1 cellular context compared by ENCODE assay signal in the genomic region with DNA sequence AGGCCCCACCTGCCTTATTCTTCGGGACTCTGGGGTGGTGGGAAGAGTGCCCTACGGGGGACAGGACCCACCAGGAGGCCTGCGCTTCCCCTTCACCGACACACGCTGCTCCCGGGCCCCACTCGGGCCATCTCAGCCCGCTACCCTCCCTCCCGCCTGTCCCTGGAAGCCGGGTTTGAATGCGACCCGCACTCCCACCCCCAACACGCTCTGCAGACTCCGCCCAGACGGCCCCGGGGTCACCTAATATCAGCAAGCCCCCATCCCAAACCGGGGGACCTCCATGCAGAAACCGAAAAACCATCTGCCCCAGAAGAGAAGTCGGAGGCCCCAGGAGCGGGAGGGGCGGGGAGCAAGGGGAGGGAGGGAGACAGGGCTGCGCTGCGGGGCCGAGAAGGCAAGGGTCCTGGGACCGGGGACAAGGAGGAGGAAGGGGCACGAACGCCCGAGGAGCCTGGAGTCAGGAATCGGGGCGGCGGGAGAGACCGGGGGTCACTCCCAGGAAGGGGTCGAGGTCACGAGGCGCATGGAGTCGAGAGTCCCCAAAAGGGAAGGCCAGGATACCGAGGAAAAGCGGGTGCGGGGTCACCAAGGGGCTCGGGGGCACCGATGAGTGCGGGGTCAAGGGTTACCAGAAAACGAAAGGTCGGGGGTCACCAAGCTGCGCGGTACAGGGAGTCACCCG.
TF ChIP-seq lines count a peak whose summit lies in the region.

No MANE protein-coding gene starts in this region.

TF ChIP-seq in HCT116, 20 proteins besides CTCF, POLR2A, EP300 and RAD21 (continued from another document):
- TF ChIP-seq, protein P1, sequence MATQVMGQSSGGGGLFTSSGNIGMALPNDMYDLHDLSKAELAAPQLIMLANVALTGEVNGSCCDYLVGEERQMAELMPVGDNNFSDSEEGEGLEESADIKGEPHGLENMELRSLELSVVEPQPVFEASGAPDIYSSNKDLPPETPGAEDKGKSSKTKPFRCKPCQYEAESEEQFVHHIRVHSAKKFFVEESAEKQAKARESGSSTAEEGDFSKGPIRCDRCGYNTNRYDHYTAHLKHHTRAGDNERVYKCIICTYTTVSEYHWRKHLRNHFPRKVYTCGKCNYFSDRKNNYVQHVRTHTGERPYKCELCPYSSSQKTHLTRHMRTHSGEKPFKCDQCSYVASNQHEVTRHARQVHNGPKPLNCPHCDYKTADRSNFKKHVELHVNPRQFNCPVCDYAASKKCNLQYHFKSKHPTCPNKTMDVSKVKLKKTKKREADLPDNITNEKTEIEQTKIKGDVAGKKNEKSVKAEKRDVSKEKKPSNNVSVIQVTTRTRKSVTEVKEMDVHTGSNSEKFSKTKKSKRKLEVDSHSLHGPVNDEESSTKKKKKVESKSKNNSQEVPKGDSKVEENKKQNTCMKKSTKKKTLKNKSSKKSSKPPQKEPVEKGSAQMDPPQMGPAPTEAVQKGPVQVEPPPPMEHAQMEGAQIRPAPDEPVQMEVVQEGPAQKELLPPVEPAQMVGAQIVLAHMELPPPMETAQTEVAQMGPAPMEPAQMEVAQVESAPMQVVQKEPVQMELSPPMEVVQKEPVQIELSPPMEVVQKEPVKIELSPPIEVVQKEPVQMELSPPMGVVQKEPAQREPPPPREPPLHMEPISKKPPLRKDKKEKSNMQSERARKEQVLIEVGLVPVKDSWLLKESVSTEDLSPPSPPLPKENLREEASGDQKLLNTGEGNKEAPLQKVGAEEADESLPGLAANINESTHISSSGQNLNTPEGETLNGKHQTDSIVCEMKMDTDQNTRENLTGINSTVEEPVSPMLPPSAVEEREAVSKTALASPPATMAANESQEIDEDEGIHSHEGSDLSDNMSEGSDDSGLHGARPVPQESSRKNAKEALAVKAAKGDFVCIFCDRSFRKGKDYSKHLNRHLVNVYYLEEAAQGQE (IDR thresholded peaks at IDR 0.05; ENCODE audit: low read depth) = no peak
- TF ChIP-seq ZNF274 (IDR thresholded peaks at IDR 0.05; ENCODE audit: low read depth, low read length) = no peak
